1 cellular context compared by ENCODE assay signal in genomic region chr1:3628445-3628844, GRCh38.
TF ChIP-seq lines count a peak whose summit lies in the region.

No MANE protein-coding gene starts in this region.

TF ChIP-seq in HepG2, 621 proteins besides CTCF, POLR2A, EP300 and RAD21:
- TF ChIP-seq ZNF276 (CRISPR knock-in tag; IDR thresholded peaks at IDR 0.05; ENCODE audit: low read depth) = no peak
- TF ChIP-seq ZNF446 (CRISPR knock-in tag; IDR thresholded peaks at IDR 0.05) = no peak
- no peak for TF ChIP-seq NFKBIZ (CRISPR knock-in tag; IDR thresholded peaks at IDR 0.05)
- no peak for TF ChIP-seq ZNF747 (CRISPR knock-in tag; IDR thresholded peaks at IDR 0.05; ENCODE audit: borderline replicate concordance)
- no peak for TF ChIP-seq EEA1 (CRISPR knock-in tag; IDR thresholded peaks at IDR 0.05; ENCODE audit: borderline replicate concordance)
- no peak for TF ChIP-seq ZBTB43 (CRISPR knock-in tag; conservative IDR thresholded peaks at IDR 0.05)
- TF ChIP-seq ZNF724P (CRISPR knock-in tag; IDR thresholded peaks at IDR 0.05; ENCODE audit: borderline replicate concordance) = no peak
- TF ChIP-seq SNAPC2 (CRISPR knock-in tag; IDR thresholded peaks at IDR 0.05) = no peak
- TF ChIP-seq NKX3-1 (CRISPR knock-in tag; IDR thresholded peaks at IDR 0.05) = no peak
- no peak for TF ChIP-seq ZNF235 (CRISPR knock-in tag; IDR thresholded peaks at IDR 0.05; ENCODE audit: borderline replicate concordance)
- no peak for TF ChIP-seq TARDBP (CRISPR knock-in tag; IDR thresholded peaks at IDR 0.05)
- no peak for TF ChIP-seq HMGXB4 (CRISPR knock-in tag; IDR thresholded peaks at IDR 0.05; ENCODE audit: borderline replicate concordance in 1 of 2, low read depth in 1 of 2)
- no peak for TF ChIP-seq ATAD3A (CRISPR knock-in tag; IDR thresholded peaks at IDR 0.05)
